In genomic region chr3:187211532-187212274, GRCh38 we compare ENCODE assay signal across 14 cellular contexts. TPM values are rescaled to one million over a fixed set of nuclear protein-coding genes. Genes with fewer than 3 reads are reported as not detected.
DNase-seq lines count a peak whose midpoint lies in the region; ATAC-seq and TF ChIP-seq lines count a peak whose summit lies in the region.
"Had no signal": no experiment of that assay in that cellular context is flagged by ENCODE, and none has a peak within 500 bp of the region (broad histone marks: within the 10 kb centered on the region; RNA-seq: fewer than 3 reads in every experiment).

No MANE protein-coding gene starts in this region.

- TF ChIP-seq CTCF in choroid plexus epithelial cell (conservative IDR thresholded peaks at IDR 0.05; ENCODE audit: low read depth, low read length) = no peak
- TF ChIP-seq CTCF in osteoblast (IDR thresholded peaks at IDR 0.05; ENCODE audit: extremely low read depth, low read depth, low read length) = no peak

- H3K4me3 ChIP-seq in choroid plexus epithelial cell (ENCODE audit: low read depth, low read length) (no peak overlapping the region), osteoblast (ENCODE audit: insufficient read depth, low read length) (no peak overlapping the region)

- H3K4me2 ChIP-seq in osteoblast (ENCODE audit: insufficient read depth, low read length) = peak overlapping the region; percentile 2

- ATAC-seq in GM21526 (IDR thresholded peaks at IDR 0.05; ENCODE audit: low FRiP score, unreplicated experiment) (no peak), GM21619 (IDR thresholded peaks at IDR 0.05; ENCODE audit: unreplicated experiment) (no peak)

- H4K20me1 ChIP-seq in osteoblast (ENCODE audit: insufficient read depth, low read length) = no peaks in the 10 kb centered on the region

- H2AFZ ChIP-seq in osteoblast (ENCODE audit: low read length) = no peak overlapping the region

- peaks cover 2% of the 10 kb centered on the region for H3K27me3 ChIP-seq in osteoblast (ENCODE audit: insufficient read depth, low read length)

- no peaks in the 10 kb centered on the region for H3K36me3 ChIP-seq in osteoblast (ENCODE audit: insufficient read depth, low read length)

- no peaks in the 10 kb centered on the region for H3K9me3 ChIP-seq in osteoblast (ENCODE audit: low read depth, low read length)

- no peaks in the 10 kb centered on the region for H3K79me2 ChIP-seq in osteoblast (ENCODE audit: insufficient read depth, low read length)

- H3K27ac ChIP-seq in osteoblast (ENCODE audit: low read depth, low read length) = no peak overlapping the region
- H3K27ac ChIP-seq: VCaP had no signal

- DNase-seq in GM04504 (ENCODE audit: low read depth) (peak; percentile 52), RPMI7951 (ENCODE audit: low read depth) (peak; percentile 3), choroid plexus epithelial cell (ENCODE audit: low read depth) (peak; percentile 71), osteoblast (ENCODE audit: insufficient read length, low spot score, missing footprints) (no peak), SKM-1 treated with dmso at 0.1 percent for 144 hours (lab: John Stamatoyannopoulos, UW; ENCODE audit: unreplicated experiment) (no peak), NCI-H146 treated with DMSO at 0.1 percent for 48 hours (lab: John Stamatoyannopoulos, UW; ENCODE audit: unreplicated experiment) (no peak)
- DNase-seq: activated naive CD8-positive, alpha-beta T cell treated with anti-CD3 and anti-CD28 coated beads for 36 hours; dermis blood vessel endothelial cell; NCI-H526; stimulated activated CD4-positive, alpha-beta T cell treated with anti-CD3 and anti-CD28 coated beads, Interleukin-4, amount 100 ng/mL, for 4 hours; stimulated activated naive CD4-positive, alpha-beta T cell had no signal

- peaks cover 36% of the 10 kb centered on the region for H3K4me1 ChIP-seq in osteoblast (ENCODE audit: insufficient read depth, low read length)

RNA-seq across cellular contexts. Expression of gene RTP1, which starts 14.4 kb away (rescaled TPM):
- total RNA-seq in RPMI7951 (2014; rRNA removed; shearing (Covaris generic)) = not detected in 2 replicates
- not detected in 2 replicates for total RNA-seq in osteoblast
- total RNA-seq: activated naive CD8-positive, alpha-beta T cell treated with anti-CD3 and anti-CD28 coated beads for 36 hours; dermis blood vessel endothelial cell had no signal

Comparison
In these comparisons a context has a peak if more than half of its experiments do, and no peak if none do; other contexts are left out.
1. DNase-seq: peak in GM04504 (single experiment), RPMI7951 (single experiment) and choroid plexus epithelial cell (single experiment); none in osteoblast (single experiment), SKM-1 treated with dmso at 0.1 percent for 144 hours (single experiment) and NCI-H146 treated with DMSO at 0.1 percent for 48 hours (single experiment).